10 cellular contexts compared by ENCODE assay signal in the genomic region with DNA sequence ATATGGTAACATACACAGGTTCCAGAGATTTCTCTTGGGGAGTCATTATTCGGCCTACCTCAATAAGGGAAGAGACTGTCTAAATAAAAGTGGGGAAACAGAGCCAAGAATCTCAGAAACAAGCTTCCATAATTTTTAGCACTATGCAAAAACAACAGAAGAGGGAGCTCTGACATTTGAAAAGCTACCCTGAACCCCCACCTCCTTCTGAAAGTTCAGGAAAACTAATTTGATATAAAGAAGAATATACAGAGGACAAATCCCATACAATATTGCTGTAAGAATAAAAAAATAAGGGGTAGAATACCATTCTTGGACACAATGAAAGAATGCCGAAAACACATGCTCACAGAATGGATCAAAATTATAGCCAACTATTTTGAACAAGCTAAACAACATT. TPM values are rescaled to one million over a fixed set of nuclear protein-coding genes. Genes with fewer than 3 reads are reported as not detected.
A peak's percentile ranks its signal among the peaks of the same experiment; 100 is the strongest.
DNase-seq lines count a peak whose midpoint lies in the region; ATAC-seq and TF ChIP-seq lines count a peak whose summit lies in the region.
"Had no signal": no experiment of that assay in that cellular context is flagged by ENCODE, and none has a peak within 500 bp of the region (broad histone marks: within the 10 kb centered on the region; RNA-seq: fewer than 3 reads in every experiment).

No MANE protein-coding gene starts in this region.

- TF ChIP-seq CTCF in cardiac fibroblast (IDR thresholded peaks at IDR 0.05; ENCODE audit: low read depth, low read length) (peak; percentile 45), neural crest cell (conservative IDR thresholded peaks at IDR 0.05) (peak; percentile 38)

- H3K4me1 Mint-ChIP-seq in neural crest cell, result peaks cover 10% of the 10 kb centered on the region
- no peaks in the 10 kb centered on the region for H3K4me1 Mint-ChIP-seq in activated T-helper 1 cell treated with anti-CD3 and anti-CD28 coated beads, Interleukin-12 subunit alpha, Interleukin-12 subunit beta, Interleukin-2, Interleukin-4 antibody, amounts not matched to agents 30 ng/mL and 10 ng/mL and 1 ng/mL, durations not matched to agents 14 hours and 24 hours and 36 hours (ENCODE audit: low read depth)

- intact Hi-C loops in activated T-helper 1 cell treated with anti-CD3 and anti-CD28 coated beads, Interleukin-12 subunit alpha, Interleukin-12 subunit beta, Interleukin-2, Interleukin-4 antibody, amounts not matched to agents 30 ng/mL and 10 ng/mL and 1 ng/mL, durations not matched to agents 14 hours and 24 hours and 36 hours (cut with micrococcal nuclease), result no loop called here

- H3K4me3 Mint-ChIP-seq in neural crest cell, result no peak overlapping the region
- no peak overlapping the region for H3K4me3 Mint-ChIP-seq in activated T-helper 1 cell treated with anti-CD3 and anti-CD28 coated beads, Interleukin-12 subunit alpha, Interleukin-12 subunit beta, Interleukin-2, Interleukin-4 antibody, amounts not matched to agents 30 ng/mL and 10 ng/mL and 1 ng/mL, durations not matched to agents 14 hours and 24 hours and 36 hours

- H3K9me3 Mint-ChIP-seq in neural crest cell, result peaks cover 9% of the 10 kb centered on the region
- H3K9me3 Mint-ChIP-seq in activated T-helper 1 cell treated with anti-CD3 and anti-CD28 coated beads, Interleukin-12 subunit alpha, Interleukin-12 subunit beta, Interleukin-2, Interleukin-4 antibody, amounts not matched to agents 30 ng/mL and 10 ng/mL and 1 ng/mL, durations not matched to agents 14 hours and 24 hours and 36 hours, result no peaks in the 10 kb centered on the region

- no peak overlapping the region for H3K27ac Mint-ChIP-seq in neural crest cell (ENCODE audit: unreplicated experiment)
- no peak overlapping the region for H3K27ac Mint-ChIP-seq in activated T-helper 1 cell treated with anti-CD3 and anti-CD28 coated beads, Interleukin-12 subunit alpha, Interleukin-12 subunit beta, Interleukin-2, Interleukin-4 antibody, amounts not matched to agents 30 ng/mL and 10 ng/mL and 1 ng/mL, durations not matched to agents 14 hours and 24 hours and 36 hours

- H3K36me3 Mint-ChIP-seq in neural crest cell (ENCODE audit: low read depth), result peaks cover 2% of the 10 kb centered on the region
- no peaks in the 10 kb centered on the region for H3K36me3 Mint-ChIP-seq in activated T-helper 1 cell treated with anti-CD3 and anti-CD28 coated beads, Interleukin-12 subunit alpha, Interleukin-12 subunit beta, Interleukin-2, Interleukin-4 antibody, amounts not matched to agents 30 ng/mL and 10 ng/mL and 1 ng/mL, durations not matched to agents 14 hours and 24 hours and 36 hours (ENCODE audit: low read depth)

- H3K4me3 ChIP-seq in cardiac fibroblast (replicated peaks in 1 of 2; ENCODE audit: low read depth in 2 of 2, low read length in 2 of 2), result no peak overlapping the region
- H3K4me3 ChIP-seq: BLaER1 had no signal

- DNase-seq in NCI-H2107 treated with DMSO at 0.1 percent for 48 hours (lab: John Stamatoyannopoulos, UW; ENCODE audit: unreplicated experiment) (peak; percentile 18), NCI-H2107 (lab: John Stamatoyannopoulos, UW) (no peak), M059J (ENCODE audit: low read depth) (peak; percentile 20), cardiac fibroblast (ENCODE audit: low read depth in 2 of 2) (peak; percentile 57 to 67), neural crest cell (ENCODE audit: low read depth, low spot score) (no peak)
- DNase-seq in activated T-helper 1 cell treated with anti-CD3 and anti-CD28 coated beads, Interleukin-12 subunit alpha, Interleukin-12 subunit beta, Interleukin-2, Interleukin-4 antibody, amounts not matched to agents 30 ng/mL and 10 ng/mL and 1 ng/mL, durations not matched to agents 14 hours and 24 hours and 36 hours (ENCODE audit: low spot score), result no peak
- DNase-seq: RPMI8226 had no signal

- no peak for ATAC-seq in GM18498 (IDR thresholded peaks at IDR 0.05; ENCODE audit: unreplicated experiment)
- no peak for ATAC-seq in HG03108 (IDR thresholded peaks at IDR 0.05; ENCODE audit: unreplicated experiment)

- H3K27me3 Mint-ChIP-seq in neural crest cell (ENCODE audit: low read depth), result no peaks in the 10 kb centered on the region
- H3K27me3 Mint-ChIP-seq in activated T-helper 1 cell treated with anti-CD3 and anti-CD28 coated beads, Interleukin-12 subunit alpha, Interleukin-12 subunit beta, Interleukin-2, Interleukin-4 antibody, amounts not matched to agents 30 ng/mL and 10 ng/mL and 1 ng/mL, durations not matched to agents 14 hours and 24 hours and 36 hours (ENCODE audit: insufficient read depth), result no peaks in the 10 kb centered on the region

RNA-seq across cellular contexts. Expression of a gene that starts 14.3 kb away (rescaled TPM):
- total RNA-seq in M059J (2014; rRNA removed; shearing (Covaris generic)), result 8.2 and 11.7 TPM in 2 replicates
- total RNA-seq in neural crest cell, result 7.1 and 7.8 TPM in 2 replicates
- 10.7 and 10.9 TPM in 2 replicates for total RNA-seq in activated T-helper 1 cell treated with anti-CD3 and anti-CD28 coated beads, Interleukin-12 subunit alpha, Interleukin-12 subunit beta, Interleukin-2, Interleukin-4 antibody, amounts not matched to agents 30 ng/mL and 10 ng/mL and 1 ng/mL, durations not matched to agents 14 hours and 24 hours and 36 hours

Comparison
In these comparisons a context has a peak if more than half of its experiments do, and no peak if none do; other contexts are left out.
1. DNase-seq: peak in NCI-H2107 treated with DMSO at 0.1 percent for 48 hours (single experiment), M059J (single experiment) and cardiac fibroblast (2 of 2); none in NCI-H2107 (single experiment), neural crest cell (single experiment) and activated T-helper 1 cell treated with anti-CD3 and anti-CD28 coated beads, Interleukin-12 subunit alpha, Interleukin-12 subunit beta, Interleukin-2, Interleukin-4 antibody, amounts not matched to agents 30 ng/mL and 10 ng/mL and 1 ng/mL, durations not matched to agents 14 hours and 24 hours and 36 hours (single experiment).